Comparison of ENCODE assay signal across 32 cellular contexts in the genomic region with DNA sequence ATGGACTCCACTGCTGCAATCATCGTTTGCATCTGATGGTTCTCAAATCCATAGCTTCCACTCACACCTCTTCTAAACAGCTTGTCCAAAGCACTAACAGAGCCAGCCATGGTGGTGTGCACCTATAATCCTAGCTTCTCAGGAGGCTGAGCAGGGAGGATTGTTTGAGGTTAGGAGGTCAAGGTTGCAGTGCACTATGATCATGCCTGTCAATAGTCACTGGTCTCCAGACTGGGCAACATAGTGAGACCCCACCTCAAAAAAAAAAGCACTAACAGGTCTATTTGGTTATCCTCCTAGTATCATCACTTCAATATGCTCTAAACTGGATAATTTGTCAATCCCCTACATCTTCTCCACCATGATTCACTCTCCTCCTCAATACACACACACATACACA.
"Had no signal": no experiment of that assay in that cellular context is flagged by ENCODE, and none has a peak within 500 bp of the region (broad histone marks: within the 10 kb centered on the region; RNA-seq: fewer than 3 reads in every experiment).

No MANE protein-coding gene starts in this region.

- H3K9me3 ChIP-seq: SJCRH30 had no signal

- H3K4me2 ChIP-seq: KMS-11, PC-9 had no signal

- H2AFZ ChIP-seq: PC-9 had no signal

- ATAC-seq: Panc1, Right ventricle myocardium inferior, SK-N-SH treated with all-trans-retinoic acid at 6 μM for 48 hours had no signal

- DNase-seq: MM.1S, MV-4-11, NCI-H1092, NCI-H1105, NCI-H1417 treated with DMSO at 0.1 percent for 48 hours, NCI-H146, NCI-H1694, NCI-H187, NCI-H1930, NCI-H2029 treated with DMSO at 0.1 percent for 48 hours, NCI-H2081 treated with DMSO at 0.1 percent for 48 hours, NCI-H2107, NCI-H2171, NCI-H226, NCI-H446 treated with DMSO at 0.1 percent for 48 hours, NCI-H510A, NCI-H524, NCI-H526, NCI-H69, NCI-H748 treated with DMSO at 0.1 percent for 48 hours, NCI-H82, SHP77, SIG-M5, SJCRH30 had no signal

- H3K27ac ChIP-seq: KMS-11, PC-9, RWPE1, SJCRH30, SK-N-MC had no signal

- H3K36me3 ChIP-seq: SJCRH30 had no signal

- FAIRE-seq: RCC 7860 had no signal

- H3K9ac ChIP-seq: KMS-11 had no signal

- H3K4me3 ChIP-seq: PC-9, SJCRH30, SK-N-MC had no signal

- H3K27me3 ChIP-seq: SJCRH30 had no signal
